ENCODE assay signal across 20 cellular contexts in the genomic region with DNA sequence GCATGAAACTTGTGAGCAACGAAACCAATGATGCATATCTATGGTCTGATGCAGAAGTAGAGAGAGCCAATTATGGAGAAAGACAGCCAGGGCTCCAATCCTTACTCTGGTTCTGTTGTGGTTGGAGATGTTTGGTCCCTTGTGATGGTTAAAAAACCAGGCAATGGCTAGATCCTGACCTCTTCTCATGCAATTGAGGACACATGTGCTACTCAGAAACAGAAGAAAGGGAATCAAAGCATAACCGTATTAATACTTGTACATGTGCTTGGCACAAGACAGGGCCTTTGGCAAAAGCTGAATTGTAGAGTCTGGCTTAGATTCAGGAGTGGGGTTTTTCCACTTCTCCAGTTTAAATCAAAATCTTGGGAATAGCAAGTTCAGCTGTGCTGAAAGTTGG.
"Had no signal": no experiment of that assay in that cellular context is flagged by ENCODE, and none has a peak within 500 bp of the region (broad histone marks: within the 10 kb centered on the region; RNA-seq: fewer than 3 reads in every experiment).

No MANE protein-coding gene starts in this region.

- H3K36me3 ChIP-seq: cardiac muscle cell, vagina had no signal

- ATAC-seq: body of pancreas; mucosa of descending colon; SK-N-SH treated with all-trans-retinoic acid at 6 μM for 48 hours; stimulated activated effector memory CD8-positive, alpha-beta T cell treated with anti-CD3 and anti-CD28 coated beads, Interleukin-12 subunit alpha, Interleukin-12 subunit beta, amount 100 ng/mL, for 72 hours; stimulated activated naive CD8-positive, alpha-beta T cell treated with anti-CD3 and anti-CD28 coated beads, Interleukin-15, amount 100 ng/mL, for 72 hours had no signal

- H3K27me3 ChIP-seq: body of pancreas, cardiac muscle cell, vagina had no signal

- H3K27ac ChIP-seq: body of pancreas, cardiac muscle cell, vagina had no signal

- H3K9me3 ChIP-seq: body of pancreas, mucosa of descending colon, vagina had no signal

- DNase-seq: activated CD4-positive, alpha-beta memory T cell treated with anti-CD3 and anti-CD28 coated beads for 36 hours; activated CD4-positive, alpha-beta T cell treated with anti-CD3 and anti-CD28 coated beads for 48 hours; activated naive CD4-positive, alpha-beta T cell treated with anti-CD3 and anti-CD28 coated beads for 36 hours; activated naive CD8-positive, alpha-beta T cell treated with anti-CD3 and anti-CD28 coated beads, Interleukin-2, amount 10 ng/mL, durations not matched to agents 7 days and 5 days; activated T-cell treated with anti-CD3 and anti-CD28 coated beads, Interleukin-2, amount 50 U/mL, for 48 hours; amygdala; body of pancreas; dermis blood vessel endothelial cell; effector CD8-positive, alpha-beta T cell; mesendoderm; mucosa of descending colon; nephron progenitor cell; retina; stimulated activated CD4-positive, alpha-beta T cell treated with anti-CD3 and anti-CD28 coated beads, Interleukin-1b, Interleukin-23, amount 100 ng/mL, for 48 hours; stimulated activated naive CD8-positive, alpha-beta T cell treated with anti-CD3 and anti-CD28 coated beads, Interleukin-15, amount 100 ng/mL, for 72 hours; trophoblast cell had no signal

- H3K4me3 ChIP-seq: body of pancreas, cardiac muscle cell, mucosa of descending colon, vagina had no signal

- H3K4me1 ChIP-seq: body of pancreas, vagina had no signal
